ENCODE assay signal across 7 cellular contexts in the genomic region with DNA sequence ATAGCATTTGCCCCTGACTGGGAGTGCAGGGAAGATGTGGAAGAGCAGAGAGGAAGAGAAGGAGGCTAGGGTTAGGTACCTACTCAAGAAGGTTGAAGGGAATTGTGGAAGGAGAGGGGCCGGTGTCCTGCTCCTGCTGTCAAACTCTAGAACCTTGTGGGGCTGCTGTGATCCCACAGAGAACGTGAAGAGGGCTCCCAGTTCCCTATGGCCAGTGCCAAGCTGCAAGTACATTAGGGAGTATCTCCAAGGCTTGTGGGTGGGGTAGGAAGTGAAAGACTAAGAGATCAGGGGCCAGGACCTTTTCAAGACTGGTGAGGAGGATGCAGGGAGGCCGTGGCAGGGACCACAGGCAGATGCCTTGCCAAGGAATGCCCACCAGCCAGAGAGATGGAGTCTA.
"Had no signal": no experiment of that assay in that cellular context is flagged by ENCODE, and none has a peak within 500 bp of the region (broad histone marks: within the 10 kb centered on the region; RNA-seq: fewer than 3 reads in every experiment).

No MANE protein-coding gene starts in this region.

- H3K4me2 ChIP-seq: GM23338 had no signal

- H3K4me3 ChIP-seq: GM23338 had no signal

- H2AFZ ChIP-seq: GM23338 had no signal

- H3K9me3 Mint-ChIP-seq: H9 had no signal

- H3K4me3 Mint-ChIP-seq: GM23338, H9, IgD-negative memory B cell had no signal

- H3K4me1 Mint-ChIP-seq: GM23338, H9, IgD-negative memory B cell had no signal

- DNase-seq: H9, HCEC 1CT, KBM-7 had no signal

- H3K36me3 Mint-ChIP-seq: IgD-negative memory B cell had no signal

- H3K27ac Mint-ChIP-seq: GM23338, H9, IgD-negative memory B cell had no signal

- H3K27me3 Mint-ChIP-seq: IgD-negative memory B cell had no signal

- ATAC-seq: GM23338, HepG2 had no signal

- H3K27ac ChIP-seq: HL-60 had no signal
